In genomic region chr5:76472338-76473336, GRCh38 we compare ENCODE assay signal across 12 cellular contexts.
A peak's percentile ranks its signal among the peaks of the same experiment; 100 is the strongest.
DNase-seq lines count a peak whose midpoint lies in the region; ATAC-seq, FAIRE-seq and TF ChIP-seq lines count a peak whose summit lies in the region.
"Had no signal": no experiment of that assay in that cellular context is flagged by ENCODE, and none has a peak within 500 bp of the region (broad histone marks: within the 10 kb centered on the region; RNA-seq: fewer than 3 reads in every experiment).

No MANE protein-coding gene starts in this region.

- H3K4me1 ChIP-seq in A549 (peaks cover 42% of the 10 kb centered on the region), heart left ventricle (peaks cover 0 to 30% (median 0%) of the 10 kb centered on the region in 12 donors), neural progenitor cell (no peaks in the 10 kb centered on the region)
- H3K4me1 ChIP-seq: uterus had no signal

- peaks cover 3% of the 10 kb centered on the region for H3K36me3 Mint-ChIP-seq in activated naive CD4-positive, alpha-beta T cell treated with anti-CD3 and anti-CD28 coated beads for 36 hours (ENCODE audit: low read depth)
- H3K36me3 Mint-ChIP-seq in neural progenitor cell = peaks cover 4% of the 10 kb centered on the region

- TF ChIP-seq POLR2A in A549 (IDR thresholded peaks at IDR 0.05; ENCODE audit: low read length) = no peak
- no peak for TF ChIP-seq POLR2A in heart left ventricle (IDR thresholded peaks at IDR 0.05)

- peak overlapping the region; percentile 72 to 87 for H3K27ac ChIP-seq in A549
- H3K27ac ChIP-seq in heart left ventricle = peak overlapping the region in 1 of 12 donors; percentile 61
- H3K27ac ChIP-seq in neural progenitor cell = no peak overlapping the region
- H3K27ac ChIP-seq: KMS-11, uterus had no signal

- 40% methylated on average over 9 of the region's 9 CpGs for WGBS in A549 (ENCODE audit: missing lambda C conversion rate)
- 80 to 91% (median 88%) methylated on average over 9 of the region's 9 CpGs for WGBS in heart left ventricle, 4 donors

- no peaks in the 10 kb centered on the region for H3K9me3 Mint-ChIP-seq in activated naive CD4-positive, alpha-beta T cell treated with anti-CD3 and anti-CD28 coated beads for 36 hours
- H3K9me3 Mint-ChIP-seq in neural progenitor cell = peaks cover 4% of the 10 kb centered on the region

- DNase-seq in A549 (ENCODE audit: low read depth in 1 of 2, low spot score in 1 of 2) = peak; percentile 23 to 62
- DNase-seq in MG63 = peak; percentile 86
- peak; percentile 33 for DNase-seq in activated naive CD4-positive, alpha-beta T cell treated with anti-CD3 and anti-CD28 coated beads for 36 hours
- peak; percentile 50 for DNase-seq in iris pigment epithelial cell (ENCODE audit: low read depth)
- DNase-seq in 8988T = no peak
- no peak for DNase-seq in heart left ventricle
- DNase-seq in left colon = no peak
- DNase-seq in neural progenitor cell (ENCODE audit: low spot score) = no peak
- DNase-seq: NCI-H2107, right cardiac atrium, uterus had no signal

- FAIRE-seq in A549 (lab: Jason Lieb, UNC) = no peak

- H3K4me3 Mint-ChIP-seq in activated naive CD4-positive, alpha-beta T cell treated with anti-CD3 and anti-CD28 coated beads for 36 hours = no peak overlapping the region
- H3K4me3 Mint-ChIP-seq in neural progenitor cell = no peak overlapping the region

- no peak overlapping the region for H3K4me3 ChIP-seq in A549
- no peak overlapping the region for H3K4me3 ChIP-seq in MG63
- H3K4me3 ChIP-seq in heart left ventricle = no peak overlapping the region
- H3K4me3 ChIP-seq in neural progenitor cell = no peak overlapping the region
- H3K4me3 ChIP-seq: uterus had no signal

- H4K20me1 ChIP-seq in neural progenitor cell (ENCODE audit: low read depth) = no peaks in the 10 kb centered on the region

- peak overlapping the region; percentile 92 for H3K27ac Mint-ChIP-seq in activated naive CD4-positive, alpha-beta T cell treated with anti-CD3 and anti-CD28 coated beads for 36 hours
- no peak overlapping the region for H3K27ac Mint-ChIP-seq in neural progenitor cell

- POLR2A ChIA-PET in A549 (lab: Yijun Ruan, JAX) = no interaction called here

- intact Hi-C loops in activated naive CD4-positive, alpha-beta T cell treated with anti-CD3 and anti-CD28 coated beads for 36 hours (cut with micrococcal nuclease) = loop anchor here (1.0 to 10.0 kb wide), 11 partner anchors 49 to 1418 kb away; partner anchors contain the start of genes CERT1, F2R, GCNT4 and POLK
- intact Hi-C loops in heart left ventricle (cut with DNase I) = no loop called here
- intact Hi-C loops in left colon (cut with DNase I, micrococcal nuclease) = no loop called here

- peaks cover 83% of the 10 kb centered on the region for H3K4me1 Mint-ChIP-seq in activated naive CD4-positive, alpha-beta T cell treated with anti-CD3 and anti-CD28 coated beads for 36 hours (ENCODE audit: low read depth)
- peaks cover 14% of the 10 kb centered on the region for H3K4me1 Mint-ChIP-seq in neural progenitor cell

- H3K9ac ChIP-seq in neural progenitor cell = no peak overlapping the region
- H3K9ac ChIP-seq: KMS-11 had no signal

- H3K4me2 ChIP-seq in A549 (peak overlapping the region; percentile 46), neural progenitor cell (no peak overlapping the region)
- H3K4me2 ChIP-seq: KMS-11 had no signal

- peak; percentile 61 to 81; a peak in 4 of 5 replicates for TF ChIP-seq EP300 in A549 (IDR thresholded peaks at IDR 0.05)

- no peaks in the 10 kb centered on the region for H3K79me2 ChIP-seq in neural progenitor cell (ENCODE audit: low read depth)

- ATAC-seq in A549 (peak; percentile 79 to 81), heart left ventricle (no peak), left colon (no peak)
- ATAC-seq: right cardiac atrium had no signal

- H3K9me3 ChIP-seq in A549 = no peaks in the 10 kb centered on the region
- H3K9me3 ChIP-seq in MG63 = no peaks in the 10 kb centered on the region
- H3K9me3 ChIP-seq in heart left ventricle = no peaks in the 10 kb centered on the region
- H3K9me3 ChIP-seq in neural progenitor cell (ENCODE audit: low read depth) = no peaks in the 10 kb centered on the region
- H3K9me3 ChIP-seq: uterus had no signal

- H3K36me3 ChIP-seq in MG63 (no peaks in the 10 kb centered on the region), heart left ventricle (no peaks in the 10 kb centered on the region), neural progenitor cell (no peaks in the 10 kb centered on the region)
- H3K36me3 ChIP-seq: uterus had no signal

- no peaks in the 10 kb centered on the region for H3K27me3 Mint-ChIP-seq in activated naive CD4-positive, alpha-beta T cell treated with anti-CD3 and anti-CD28 coated beads for 36 hours (ENCODE audit: low read depth)
- peaks cover 2% of the 10 kb centered on the region for H3K27me3 Mint-ChIP-seq in neural progenitor cell (ENCODE audit: insufficient read depth, low read depth)

- H2AFZ ChIP-seq in neural progenitor cell (replicated peaks) = no peak overlapping the region

- TF ChIP-seq RAD21 in A549 (conservative IDR thresholded peaks at IDR 0.05 in 1 of 2, IDR thresholded peaks at IDR 0.05 in 1 of 2) = no peak

- CTCF ChIA-PET in A549 (lab: Yijun Ruan, JAX) = interaction anchor here (3.4 kb wide), 1 partner anchor 13 kb away, joined by 9 read pairs; no protein-coding TSS in a partner anchor
- CTCF ChIA-PET in activated naive CD4-positive, alpha-beta T cell treated with anti-CD3 and anti-CD28 coated beads for 36 hours (lab: Charles Lee) = interaction anchor here (0.6 to 2.6 kb wide), 6 partner anchors 49 to 558 kb away, joined by 3 to 15 read pairs (median 4); partner anchors contain the start of gene IQGAP2

- H3K27me3 ChIP-seq in MG63 (no peaks in the 10 kb centered on the region), heart left ventricle (no peaks in the 10 kb centered on the region), neural progenitor cell (no peaks in the 10 kb centered on the region)
- H3K27me3 ChIP-seq: uterus had no signal

- no peaks in the 10 kb centered on the region for H3F3A ChIP-seq in neural progenitor cell (ENCODE audit: low read depth)

- TF ChIP-seq CTCF in A549 (IDR thresholded peaks at IDR 0.05) (no peak), heart left ventricle (IDR thresholded peaks at IDR 0.05) (no peak), neural progenitor cell (IDR thresholded peaks at IDR 0.05) (no peak)

TF ChIP-seq in A549, 52 proteins besides CTCF, POLR2A, EP300 and RAD21:
- TF ChIP-seq ELK1 (IDR thresholded peaks at IDR 0.05; ENCODE audit: low read depth, low read length) (no peak), MAFK (IDR thresholded peaks at IDR 0.05; ENCODE audit: partially characterized antibody) (peak; percentile 28), NR3C1 (IDR thresholded peaks at IDR 0.05) (no peak), PHF8 (IDR thresholded peaks at IDR 0.05; ENCODE audit: borderline replicate concordance, low read depth) (no peak), HOXB5 (CRISPR knock-in tag; IDR thresholded peaks at IDR 0.05) (no peak), BCL3 (IDR thresholded peaks at IDR 0.05) (0 out of 3 replicates have a peak, but pooled peaks have one; percentile 66), HOXA7 (CRISPR knock-in tag; IDR thresholded peaks at IDR 0.05) (no peak), CHD2 (IDR thresholded peaks at IDR 0.05; ENCODE audit: low read length, partially characterized antibody) (no peak), KDM5A (IDR thresholded peaks at IDR 0.05) (no peak), HOXB13 (CRISPR knock-in tag; IDR thresholded peaks at IDR 0.05; ENCODE audit: low read depth) (no peak), CEBPB (IDR thresholded peaks at IDR 0.05) (peak in 1 of 2 experiments; percentile 65; a peak in 2 of 4 replicates), HDAC2 (IDR thresholded peaks at IDR 0.05) (no peak), EHF (CRISPR knock-in tag; IDR thresholded peaks at IDR 0.05) (no peak), HES2 (IDR thresholded peaks at IDR 0.05) (peak; percentile 25; the same call in 1 of the 2 replicates), CBX8 (IDR thresholded peaks at IDR 0.05) (no peak), JUNB (IDR thresholded peaks at IDR 0.05) (peak; percentile 75; the same call in 1 of the 2 replicates), FOSL2 (IDR thresholded peaks at IDR 0.05) (peak; percentile 15; the same call in 1 of the 2 replicates), FOSL2 (CRISPR knock-in tag; IDR thresholded peaks at IDR 0.05) (no peak), JUN (IDR thresholded peaks at IDR 0.05) (peak in 1 of 2 experiments; percentile 62; a peak in 2 of 5 replicates)

Comparison
In these comparisons a context has a peak if more than half of its experiments do, and no peak if none do; other contexts are left out.
1. ATAC-seq: peak in A549 (2 of 2); none in heart left ventricle (0 of 4) and left colon (single experiment).
2. DNase-seq: peak in A549 (2 of 2), MG63 (single experiment), activated naive CD4-positive, alpha-beta T cell treated with anti-CD3 and anti-CD28 coated beads for 36 hours (single experiment) and iris pigment epithelial cell (single experiment); none in 8988T (single experiment), heart left ventricle (0 of 5), left colon (0 of 2) and neural progenitor cell (single experiment).